ENCODE assay signal across 12 cellular contexts in genomic region chr6:38610050-38610619, GRCh38.
"Had no signal": no experiment of that assay in that cellular context is flagged by ENCODE, and none has a peak within 500 bp of the region (broad histone marks: within the 10 kb centered on the region; RNA-seq: fewer than 3 reads in every experiment).

No MANE protein-coding gene starts in this region.

- H3K9me3 ChIP-seq: breast epithelium, sigmoid colon had no signal

- H3K4me1 ChIP-seq: breast epithelium had no signal

- H3K4me3 ChIP-seq: breast epithelium, sigmoid colon had no signal

- H3K27me3 Mint-ChIP-seq: activated naive CD8-positive, alpha-beta T cell; activated T-cell treated with anti-CD3 and anti-CD28 coated beads, Interleukin-2, amount 50 U/mL, for 24 hours; stimulated activated naive CD8-positive, alpha-beta T cell treated with anti-CD3 and anti-CD28 coated beads, Interleukin-15, amount 100 ng/mL, for 72 hours had no signal

- ATAC-seq: activated CD4-positive, CD25-positive, alpha-beta regulatory T cell treated with anti-CD3 and anti-CD28 coated beads, Interleukin-2, amount 50 U/mL, for 24 hours; stimulated activated naive CD8-positive, alpha-beta T cell treated with anti-CD3 and anti-CD28 coated beads, Interleukin-15, amount 100 ng/mL, for 72 hours had no signal

- H3K27ac ChIP-seq: breast epithelium, sigmoid colon had no signal

- H3K36me3 ChIP-seq: breast epithelium, sigmoid colon had no signal

- DNase-seq: activated effector memory CD4-positive, alpha-beta T cell treated with Interleukin-2 at 50 U/mL for 16 hours; activated T-cell treated with anti-CD3 and anti-CD28 coated beads, Interleukin-2, amount 50 U/mL, for 24 hours; hypothalamus; mesenchymal stem cell; nephron progenitor cell; sigmoid colon; stimulated activated CD4-positive, alpha-beta T cell treated with anti-CD3 and anti-CD28 coated beads, Interleukin-4, amount 100 ng/mL, for 24 hours; stimulated activated naive CD8-positive, alpha-beta T cell treated with anti-CD3 and anti-CD28 coated beads, Interleukin-15, amount 100 ng/mL, for 72 hours had no signal

- H3K9me3 Mint-ChIP-seq: activated T-cell treated with anti-CD3 and anti-CD28 coated beads, Interleukin-2, amount 50 U/mL, for 24 hours; nephron progenitor cell; stimulated activated naive CD8-positive, alpha-beta T cell treated with anti-CD3 and anti-CD28 coated beads, Interleukin-15, amount 100 ng/mL, for 72 hours; T-helper 1 cell treated with Interleukin-12 subunit alpha and Interleukin-12 subunit beta and Interleukin-4 antibody, amounts not matched to agents 30 μg/mL and 1 μg/mL, for 36 hours had no signal

- H3K27me3 ChIP-seq: breast epithelium, sigmoid colon had no signal

- H3K4me1 Mint-ChIP-seq: nephron progenitor cell had no signal

- H3K4me3 Mint-ChIP-seq: activated naive CD8-positive, alpha-beta T cell; activated T-cell treated with anti-CD3 and anti-CD28 coated beads, Interleukin-2, amount 50 U/mL, for 24 hours; nephron progenitor cell; stimulated activated naive CD8-positive, alpha-beta T cell treated with anti-CD3 and anti-CD28 coated beads, Interleukin-15, amount 100 ng/mL, for 72 hours; T-helper 1 cell treated with Interleukin-12 subunit alpha and Interleukin-12 subunit beta and Interleukin-4 antibody, amounts not matched to agents 30 μg/mL and 1 μg/mL, for 36 hours had no signal

- H3K27ac Mint-ChIP-seq: activated naive CD8-positive, alpha-beta T cell; activated T-cell treated with anti-CD3 and anti-CD28 coated beads, Interleukin-2, amount 50 U/mL, for 24 hours; nephron progenitor cell; stimulated activated naive CD8-positive, alpha-beta T cell treated with anti-CD3 and anti-CD28 coated beads, Interleukin-15, amount 100 ng/mL, for 72 hours; T-helper 1 cell treated with Interleukin-12 subunit alpha and Interleukin-12 subunit beta and Interleukin-4 antibody, amounts not matched to agents 30 μg/mL and 1 μg/mL, for 36 hours had no signal
